In genomic region chr1:44327679-44328491, GRCh38 we compare ENCODE assay signal across 8 cellular contexts. TPM values are rescaled to one million over a fixed set of nuclear protein-coding genes. Genes with fewer than 3 reads are reported as not detected.
DNase-seq lines count a peak whose midpoint lies in the region; ATAC-seq and TF ChIP-seq lines count a peak whose summit lies in the region.

No MANE protein-coding gene starts in this region.

- 62 to 69% (median 63%) methylated on average over 8 of the region's 8 CpGs for WGBS in psoas muscle, 3 donors

- H3K36me3 ChIP-seq in psoas muscle (ENCODE audit: insufficient read depth in 1 of 2, low read depth in 1 of 2): peaks cover 0 to 2% of the 10 kb centered on the region in 2 donors

- no peak overlapping the region for H3K4me3 Mint-ChIP-seq in natural killer cell

- TF ChIP-seq CTCF in RWPE1 (conservative IDR thresholded peaks at IDR 0.05; ENCODE audit: low read depth) (no peak), fibroblast of villous mesenchyme (IDR thresholded peaks at IDR 0.05; ENCODE audit: insufficient read depth, low read depth, low read length) (no peak), psoas muscle (IDR thresholded peaks at IDR 0.05) (no peak), natural killer cell (IDR thresholded peaks at IDR 0.05) (no peak)

- POLR2A ChIA-PET in RWPE1 (lab: Yijun Ruan, JAX; ENCODE audit: low non-redundant PET): no interaction called here

- intact Hi-C loops in psoas muscle (cut with DNase I) (no loop called here), natural killer cell (cut with micrococcal nuclease) (no loop called here)

- CTCF ChIA-PET in RWPE1 (lab: Yijun Ruan, JAX): interaction anchor here (0.6 to 1.8 kb wide), 6 partner anchors 10 to 244 kb away, joined by 3 to 6 read pairs (median 4); no protein-coding TSS in a partner anchor

- peaks cover 46% of the 10 kb centered on the region for H3K4me1 ChIP-seq in psoas muscle

- H3K36me3 Mint-ChIP-seq in natural killer cell: no peaks in the 10 kb centered on the region

- H3K27me3 ChIP-seq in psoas muscle (ENCODE audit: insufficient read depth in 3 of 3, low read length in 2 of 3): no peaks in the 10 kb centered on the region

- H3K27ac Mint-ChIP-seq in natural killer cell: no peak overlapping the region

- ATAC-seq in psoas muscle (peak; percentile 82 to 94 (median 86)), natural killer cell (no peak), GM21447 (IDR thresholded peaks at IDR 0.05; ENCODE audit: unreplicated experiment) (no peak), GM21515 (IDR thresholded peaks at IDR 0.05; ENCODE audit: unreplicated experiment) (no peak)

- peak; percentile 59 for DNase-seq in SIG-M5 treated with dmso at 0.1 percent for 504 hours (lab: John Stamatoyannopoulos, UW; ENCODE audit: unreplicated experiment)
- DNase-seq in SIG-M5 (lab: John Stamatoyannopoulos, UW): no peak
- DNase-seq in RWPE1 (ENCODE audit: low spot score): peak; percentile 99
- DNase-seq in fibroblast of villous mesenchyme (ENCODE audit: low read depth): peak; percentile 98
- peak; percentile 90 to 93 for DNase-seq in psoas muscle
- DNase-seq in natural killer cell: no peak

- H3K9me3 ChIP-seq in psoas muscle: no peaks in the 10 kb centered on the region

- peaks cover 6 to 20% of the 10 kb centered on the region in 2 donors for H3K4me1 Mint-ChIP-seq in natural killer cell

- H3K4me3 ChIP-seq in fibroblast of villous mesenchyme (ENCODE audit: low read depth, low read length): no peak overlapping the region
- H3K4me3 ChIP-seq in psoas muscle: no peak overlapping the region

- no peaks in the 10 kb centered on the region for H3K27me3 Mint-ChIP-seq in natural killer cell (ENCODE audit: low read depth in 2 of 2)

- H3K27ac ChIP-seq in RWPE1 (peak overlapping the region; percentile 90), psoas muscle (no peak overlapping the region)

- H3K9me3 Mint-ChIP-seq in natural killer cell: no peaks in the 10 kb centered on the region

RNA-seq across cellular contexts. Expression of gene ERI3, which starts 27.2 kb away (rescaled TPM):
- total RNA-seq in fibroblast of villous mesenchyme (47.9 and 50.9 TPM in 2 replicates), psoas muscle (10 to 100 TPM; 58.4 to 65.1 (median 61.7) TPM), natural killer cell (10 to 100 TPM; 28.3 to 35.3 (median 30.4) TPM)
- 10 to 100 TPM; 50.4 to 96.8 (median 55.2) TPM for polyA plus RNA-seq in psoas muscle

Comparison
In these comparisons a context has a peak if more than half of its experiments do, and no peak if none do; other contexts are left out.
1. DNase-seq: peak in SIG-M5 treated with dmso at 0.1 percent for 504 hours (single experiment), RWPE1 (single experiment), fibroblast of villous mesenchyme (single experiment) and psoas muscle (2 of 2); none in SIG-M5 (single experiment) and natural killer cell (single experiment).
2. ATAC-seq: peak in psoas muscle (4 of 4); none in natural killer cell (0 of 3), GM21447 (single experiment) and GM21515 (single experiment).